In genomic region chr14:77063581-77064289, GRCh38 we compare ENCODE assay signal across 19 cellular contexts. TPM values are rescaled to one million over a fixed set of nuclear protein-coding genes. Genes with fewer than 3 reads are reported as not detected.
A peak's percentile ranks its signal among the peaks of the same experiment; 100 is the strongest.
DNase-seq lines count a peak whose midpoint lies in the region; ATAC-seq and TF ChIP-seq lines count a peak whose summit lies in the region.
"Had no signal": no experiment of that assay in that cellular context is flagged by ENCODE, and none has a peak within 500 bp of the region (broad histone marks: within the 10 kb centered on the region; RNA-seq: fewer than 3 reads in every experiment).

No MANE protein-coding gene starts in this region.

- ATAC-seq in activated CD4-positive, CD25-positive, alpha-beta regulatory T cell treated with anti-CD3 and anti-CD28 coated beads, Interleukin-2, amount 50 U/mL, for 24 hours = no peak
- ATAC-seq: A549; activated CD4-positive, alpha-beta T cell treated with anti-CD3 and anti-CD28 coated beads for 36 hours; left cardiac atrium had no signal

- POLR2A ChIA-PET in AG04450 (lab: Yijun Ruan, JAX) = interaction anchor here (0.5 to 1.1 kb wide), 6 partner anchors 19 to 188 kb away, joined by 3 to 5 read pairs (median 3); no protein-coding TSS in a partner anchor

- H3K9me3 ChIP-seq in AG04450 (ENCODE audit: control insufficient read depth, insufficient read depth, low read length) = no peaks in the 10 kb centered on the region; the same call in 1 of the 2 replicates
- H3K9me3 ChIP-seq: A549 had no signal

- no peaks in the 10 kb centered on the region for H3K36me3 Mint-ChIP-seq in nephron (ENCODE audit: low read depth)
- H3K36me3 Mint-ChIP-seq in mesothelial cell of epicardium = no peaks in the 10 kb centered on the region

- TF ChIP-seq CTCF in AG04450 (IDR thresholded peaks at IDR 0.05; ENCODE audit: low read depth, low read length) (0 out of 2 replicates have a peak, but pooled peaks have one; percentile 10), choroid plexus epithelial cell (conservative IDR thresholded peaks at IDR 0.05; ENCODE audit: low read depth, low read length) (no peak), nephron (IDR thresholded peaks at IDR 0.05; ENCODE audit: unreplicated experiment in 3 of 3) (no peak), coronary artery (IDR thresholded peaks at IDR 0.05) (no peak), mesothelial cell of epicardium (IDR thresholded peaks at IDR 0.05; ENCODE audit: unreplicated experiment) (no peak), brain microvascular endothelial cell (IDR thresholded peaks at IDR 0.05; ENCODE audit: low read depth, low read length, missing control alignments) (no peak)

- no peak overlapping the region for H3K4me3 Mint-ChIP-seq in nephron
- H3K4me3 Mint-ChIP-seq in mesothelial cell of epicardium = no peak overlapping the region
- H3K4me3 Mint-ChIP-seq: activated CD4-positive, alpha-beta T cell treated with anti-CD3 and anti-CD28 coated beads for 36 hours; HFFc6 had no signal

- H3K27me3 ChIP-seq in AG04450 (ENCODE audit: control insufficient read depth, insufficient read depth, low read length) = no peaks in the 10 kb centered on the region
- no peaks in the 10 kb centered on the region for H3K27me3 ChIP-seq in brain microvascular endothelial cell (replicated peaks)

- H3K36me3 ChIP-seq in brain microvascular endothelial cell (replicated peaks) = no peaks in the 10 kb centered on the region

- in situ Hi-C loops in brain microvascular endothelial cell (cut with HindIII; ENCODE audit: low pct_ligation_motif_present, low sequenced_read_pairs) = no loop called here

- CTCF ChIA-PET in AG04450 (lab: Charles Lee) = interaction anchor here (0.6 to 16.8 kb wide), 8 partner anchors 9 to 191 kb away, joined by 3 to 524 read pairs (median 15); no protein-coding TSS in a partner anchor

- no peak for DNase-seq in AG04450 (ENCODE audit: low read depth, low spot score)
- DNase-seq in NCI-H1694 treated with DMSO at 0.1 percent for 48 hours (lab: John Stamatoyannopoulos, UW) = peak; percentile 100
- DNase-seq in choroid plexus epithelial cell (ENCODE audit: low read depth) = peak; percentile 61
- no peak for DNase-seq in coronary artery (ENCODE audit: low spot score)
- DNase-seq in mesothelial cell of epicardium (ENCODE audit: low spot score in 2 of 2, unreplicated experiment in 2 of 2) = no peak
- no peak for DNase-seq in brain microvascular endothelial cell
- DNase-seq: activated CD4-positive, alpha-beta T cell treated with anti-CD3 and anti-CD28 coated beads for 36 hours; effector CD4-positive, alpha-beta T cell; erythroblast; glutamatergic neuron; HFFc6; left cardiac atrium; mesendoderm; NCI-H1417 treated with DMSO at 0.1 percent for 48 hours; NCI-H774; SIG-M5 had no signal

- H3K27ac Mint-ChIP-seq in nephron = peak overlapping the region in 2 of 3 experiments; percentile 4 to 75
- no peak overlapping the region for H3K27ac Mint-ChIP-seq in mesothelial cell of epicardium
- H3K27ac Mint-ChIP-seq: activated CD4-positive, alpha-beta T cell treated with anti-CD3 and anti-CD28 coated beads for 36 hours; HFFc6 had no signal

- H3K4me3 ChIP-seq in AG04450 (ENCODE audit: low read depth, low read length) (no peak overlapping the region), choroid plexus epithelial cell (ENCODE audit: low read depth, low read length) (no peak overlapping the region), coronary artery (no peak overlapping the region), brain microvascular endothelial cell (ENCODE audit: low read depth, low read length) (no peak overlapping the region)
- H3K4me3 ChIP-seq: A549 had no signal

- H3K27ac ChIP-seq in AG04450 (ENCODE audit: low read depth, low read length) (peak overlapping the region; percentile 21), coronary artery (no peak overlapping the region), brain microvascular endothelial cell (no peak overlapping the region)

- H3K4me1 Mint-ChIP-seq in nephron (peaks cover 46% of the 10 kb centered on the region), mesothelial cell of epicardium (peaks cover 40% of the 10 kb centered on the region)
- H3K4me1 Mint-ChIP-seq: activated CD4-positive, alpha-beta T cell treated with anti-CD3 and anti-CD28 coated beads for 36 hours had no signal

- H3K27me3 Mint-ChIP-seq in nephron (ENCODE audit: low read depth) = peaks cover 7% of the 10 kb centered on the region
- no peaks in the 10 kb centered on the region for H3K27me3 Mint-ChIP-seq in mesothelial cell of epicardium (ENCODE audit: low read depth)
- H3K27me3 Mint-ChIP-seq: activated CD4-positive, alpha-beta T cell treated with anti-CD3 and anti-CD28 coated beads for 36 hours had no signal

- H3K9me3 Mint-ChIP-seq in nephron = no peaks in the 10 kb centered on the region
- H3K9me3 Mint-ChIP-seq in mesothelial cell of epicardium = no peaks in the 10 kb centered on the region
- H3K9me3 Mint-ChIP-seq: HFFc6 had no signal

RNA-seq across cellular contexts. Expression of gene CIPC, which starts 34.3 kb away (rescaled TPM):
- 8.9 and 9.9 TPM in 2 replicates for polyA plus RNA-seq in AG04450 (2011; rRNA removed)
- 12.2 and 19.5 TPM in 2 replicates for polyA minus RNA-seq in AG04450 (2011; rRNA and poly(A)+ RNA removed)
- 21.9 to 22.9 TPM (median 22.4 TPM) in 3 replicates for total RNA-seq in mesothelial cell of epicardium

RNA-seq across cellular contexts. Expression of gene IRF2BPL, which starts 35.2 kb away (rescaled TPM):
- 17.1 and 21.8 TPM in 2 replicates for polyA plus RNA-seq in AG04450 (2011; rRNA removed)
- 19.4 and 19.6 TPM in 2 replicates for polyA minus RNA-seq in AG04450 (2011; rRNA and poly(A)+ RNA removed)
- total RNA-seq in mesothelial cell of epicardium = 126 to 131 TPM (median 128 TPM) in 3 replicates

Comparison
In these comparisons a context has a peak if more than half of its experiments do, and no peak if none do; other contexts are left out.
1. DNase-seq: peak in NCI-H1694 treated with DMSO at 0.1 percent for 48 hours (single experiment) and choroid plexus epithelial cell (single experiment); none in AG04450 (single experiment), coronary artery (single experiment), mesothelial cell of epicardium (0 of 2) and brain microvascular endothelial cell (single experiment).